Comparison of ENCODE assay signal across 4 cellular contexts in the genomic region with DNA sequence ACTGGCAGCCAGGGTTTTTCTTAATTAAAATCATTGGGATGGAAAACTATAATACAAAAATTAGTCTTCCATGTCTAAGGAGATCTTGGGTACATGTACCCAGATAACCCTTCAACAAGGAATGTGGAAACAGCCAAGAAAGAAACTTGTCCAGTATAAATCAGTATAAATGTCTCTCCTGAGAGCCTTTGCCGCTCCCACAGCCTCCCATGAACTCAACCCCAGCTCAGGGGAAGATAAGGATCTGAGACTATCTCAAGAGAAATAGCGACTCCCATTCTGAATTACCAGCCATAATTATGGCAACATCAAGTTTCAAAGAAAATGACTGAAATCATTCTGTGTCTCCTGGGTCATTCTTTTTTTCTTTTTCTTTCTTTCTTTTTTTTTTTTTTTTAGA. TPM values are rescaled to one million over a fixed set of nuclear protein-coding genes. Genes with fewer than 3 reads are reported as not detected.
"Had no signal": no experiment of that assay in that cellular context is flagged by ENCODE, and none has a peak within 500 bp of the region (broad histone marks: within the 10 kb centered on the region; RNA-seq: fewer than 3 reads in every experiment).

No MANE protein-coding gene starts in this region.

- H3K27me3 Mint-ChIP-seq: IgD-negative memory B cell had no signal

- H3K27ac ChIP-seq: HL-60 had no signal

- H3K4me3 ChIP-seq: K562 had no signal

- H3K9me3 Mint-ChIP-seq: IgD-negative memory B cell had no signal

- H3K4me3 Mint-ChIP-seq: IgD-negative memory B cell had no signal

RNA-seq across cellular contexts. Expression of gene AFAP1L2, which starts 32.6 kb away (rescaled TPM):
- total RNA-seq: HepG2 had no signal
- polyA plus RNA-seq: HepG2, K562 had no signal
